8 cellular contexts compared by ENCODE assay signal in genomic region chr11:125887373-125888324, GRCh38. TPM values are rescaled to one million over a fixed set of nuclear protein-coding genes. Genes with fewer than 3 reads are reported as not detected.
DNase-seq lines count a peak whose midpoint lies in the region; ATAC-seq and TF ChIP-seq lines count a peak whose summit lies in the region.

Gene HYLS1 (plus strand): TSS chr11:125887668. CDS start chr11:125899369, 11,701 bp downstream.

- POLR2A ChIA-PET in OCI-LY7 (lab: Charles Lee) = interaction anchor here (0.6 to 2.5 kb wide), 23 partner anchors 9 to 930 kb away, joined by 3 to 19 read pairs (median 4); partner anchors contain the start of genes CHEK1, PUS3 and STT3A

- H3K27me3 ChIP-seq in HUES48 (ENCODE audit: control insufficient read depth, insufficient read depth, low read length) = 0 out of 2 replicates have a peak, but pooled peaks cover 3% of the 10 kb centered on the region

- H3K9me3 ChIP-seq in HUES48 (ENCODE audit: control insufficient read depth, insufficient read depth, low read length) = no peaks in the 10 kb centered on the region; the same call in 1 of the 2 replicates
- no peaks in the 10 kb centered on the region for H3K9me3 ChIP-seq in OCI-LY7 (ENCODE audit: low read length)
- no peaks in the 10 kb centered on the region for H3K9me3 ChIP-seq in mucosa of descending colon

- H2AFZ ChIP-seq in OCI-LY7 (ENCODE audit: low read length) = peak within 1 kb of the TSS; percentile 77

- H3K27ac ChIP-seq in HUES48 (ENCODE audit: low read depth, low read length) (peak within 1 kb of the TSS; percentile 81), OCI-LY7 (ENCODE audit: low read depth, low read length, poor library complexity, severe bottlenecking) (peak within 1 kb of the TSS; percentile 87), epithelial cell of prostate (peak within 1 kb of the TSS; percentile 74)

- no peaks in the 10 kb centered on the region for H3K9me2 ChIP-seq in OCI-LY7 (ENCODE audit: insufficient read depth, low read length)

- intact Hi-C loops in OCI-LY7 (cut with micrococcal nuclease; ENCODE audit: unreplicated experiment) = loop anchor here (5.0 kb wide), 2 partner anchors 260 to 320 kb away; partner anchors contain the start of genes CHEK1 and EI24
- intact Hi-C loops in mucosa of descending colon (cut with DNase I, micrococcal nuclease) = no loop called here

- DNase-seq in DMS 273 (lab: John Stamatoyannopoulos, UW; ENCODE audit: unreplicated experiment) (peak; percentile 86), OCI-LY7 (ENCODE audit: low spot score) (peak; percentile 98), activated T-cell treated with anti-CD3 and anti-CD28 coated beads for 48 hours (ENCODE audit: low read depth) (peak; percentile 97), epithelial cell of prostate (ENCODE audit: low read depth, low spot score) (peak; percentile 89), mucosa of descending colon (peak; percentile 93 to 96 (median 94))
- peak; percentile 95 for DNase-seq in stimulated activated CD8-positive, alpha-beta memory T cell treated with anti-CD3 and anti-CD28 coated beads, Interleukin-4, amount 100 ng/mL, for 24 hours (ENCODE audit: low read depth)

- peaks cover 70% of the 10 kb centered on the region for H3K79me2 ChIP-seq in OCI-LY7 (ENCODE audit: insufficient read depth, low read depth, low read length)

- peaks cover 10% of the 10 kb centered on the region; the same call in 1 of the 2 replicates for H4K20me1 ChIP-seq in OCI-LY7 (ENCODE audit: insufficient read depth, low read length)

- H3K4me1 ChIP-seq in HUES48 (ENCODE audit: control insufficient read depth, insufficient read depth, low read length) (no peaks in the 10 kb centered on the region), OCI-LY7 (ENCODE audit: insufficient read depth, low read length, poor library complexity, severe bottlenecking) (peaks cover 47% of the 10 kb centered on the region), mucosa of descending colon (ENCODE audit: low read depth) (peaks cover 9% of the 10 kb centered on the region)

- peak; percentile 57 for TF ChIP-seq CTCF in OCI-LY7 (conservative IDR thresholded peaks at IDR 0.05; ENCODE audit: low read length)
- TF ChIP-seq CTCF in mucosa of descending colon (IDR thresholded peaks at IDR 0.05) = no peak

- ATAC-seq in GM21423 (IDR thresholded peaks at IDR 0.05; ENCODE audit: unreplicated experiment) (peak; percentile 81), mucosa of descending colon (peak; percentile 94)

- peak within 1 kb of the TSS; percentile 86 for H3K9ac ChIP-seq in HUES48 (ENCODE audit: low read depth, low read length)

- CTCF ChIA-PET in OCI-LY7 (lab: Charles Lee; ENCODE audit: unreplicated experiment) = interaction anchor here (0.7 to 1.5 kb wide), 5 partner anchors 9 to 294 kb away, joined by 3 to 8 read pairs (median 3); partner anchors contain the start of gene PUS3

- peak within 1 kb of the TSS; percentile 90 for H3K4me2 ChIP-seq in OCI-LY7 (ENCODE audit: low read length)

- no TSS peak for BruUV-seq in OCI-LY7 (replicated peaks; lab: Mats Ljungman, UMichigan)

- peaks cover 17% of the 10 kb centered on the region for H3K36me3 ChIP-seq in HUES48 (ENCODE audit: control insufficient read depth, insufficient read depth, low read length)
- peaks cover 44% of the 10 kb centered on the region for H3K36me3 ChIP-seq in OCI-LY7 (ENCODE audit: insufficient read depth, low read length)
- H3K36me3 ChIP-seq in mucosa of descending colon (ENCODE audit: low read depth) = no peaks in the 10 kb centered on the region

- peak within 1 kb of the TSS; percentile 88 for H3K4me3 ChIP-seq in HUES48 (ENCODE audit: low read depth, low read length)
- H3K4me3 ChIP-seq in OCI-LY7 (ENCODE audit: low read depth, low read length, poor library complexity, severe bottlenecking) = peak within 1 kb of the TSS; percentile 83
- peak within 1 kb of the TSS; percentile 59 for H3K4me3 ChIP-seq in mucosa of descending colon

RNA-seq across cellular contexts. Expression of gene HYLS1, which starts in this region (rescaled TPM):
- total RNA-seq in OCI-LY7 (2014; rRNA removed; shearing (Covaris generic)) = 25.1 and 31.5 TPM in 2 replicates
- total RNA-seq in OCI-LY7 (2022) = 18.3 and 22.9 TPM in 2 replicates
- 1 to 10 TPM; 4.6 to 7.5 (median 7.1) TPM for total RNA-seq in mucosa of descending colon

Comparison
In these comparisons a context has a peak if more than half of its experiments do, and no peak if none do; other contexts are left out.
1. Peak in every context shown above with its lines: DNase-seq, ATAC-seq, H3K4me3 ChIP-seq and H3K27ac ChIP-seq.